In the genomic region with DNA sequence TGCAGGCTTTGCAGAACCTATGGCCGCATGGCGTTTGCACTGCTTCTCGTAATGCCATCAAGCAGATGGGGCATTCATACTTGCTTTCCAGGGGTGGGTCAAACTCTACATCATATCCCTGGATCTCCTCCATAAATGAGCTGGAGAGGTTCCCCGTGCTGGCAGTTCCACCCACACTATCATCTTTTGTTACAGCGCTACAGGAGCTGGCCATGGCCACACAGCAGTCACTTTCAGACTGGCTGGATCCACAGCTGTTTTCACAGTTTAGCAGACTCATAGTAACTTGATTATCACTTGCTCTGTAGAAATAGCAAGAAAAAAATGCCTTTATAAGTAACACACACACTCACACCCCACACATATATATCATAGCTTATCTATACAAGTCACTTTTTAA, we compare ENCODE assay signal across 13 cellular contexts. TPM values are rescaled to one million over a fixed set of nuclear protein-coding genes. Genes with fewer than 3 reads are reported as not detected.
DNase-seq lines count a peak whose midpoint lies in the region; ATAC-seq, FAIRE-seq and TF ChIP-seq lines count a peak whose summit lies in the region.
"Had no signal": no experiment of that assay in that cellular context is flagged by ENCODE, and none has a peak within 500 bp of the region (broad histone marks: within the 10 kb centered on the region; RNA-seq: fewer than 3 reads in every experiment).

No MANE protein-coding gene starts in this region.

- H3K4me1 Mint-ChIP-seq in glutamatergic neuron (ENCODE audit: low read depth, unreplicated experiment) (peaks cover 16% of the 10 kb centered on the region), nephron (peaks cover 57% of the 10 kb centered on the region)

- H3K4me2 ChIP-seq in A549 = peak overlapping the region; percentile 43; the same call in 1 of the 3 replicates
- peak overlapping the region; percentile 75 for H3K4me2 ChIP-seq in Loucy (ENCODE audit: low read depth, low read length, poor library complexity, severe bottlenecking)

- TF ChIP-seq RAD21 in A549 (conservative IDR thresholded peaks at IDR 0.05 in 1 of 2, IDR thresholded peaks at IDR 0.05 in 1 of 2) = no peak

- H3K36me3 Mint-ChIP-seq in glutamatergic neuron (ENCODE audit: unreplicated experiment) (peaks cover 3% of the 10 kb centered on the region), nephron (ENCODE audit: low read depth) (peaks cover 48% of the 10 kb centered on the region)

- H3K27me3 Mint-ChIP-seq in glutamatergic neuron (ENCODE audit: unreplicated experiment) (no peaks in the 10 kb centered on the region), nephron (ENCODE audit: low read depth) (no peaks in the 10 kb centered on the region)
- H3K27me3 Mint-ChIP-seq: stimulated activated memory B cell treated with anti-CD40 and anti-IgM and Interleukin-4, amounts not matched to agents 10 μg/mL and 1 μg/mL and 100 μg/mL, for 72 hours had no signal

- TF ChIP-seq CTCF in A549 (IDR thresholded peaks at IDR 0.05) (no peak), Loucy (conservative IDR thresholded peaks at IDR 0.05; ENCODE audit: low read length) (no peak), glutamatergic neuron (IDR thresholded peaks at IDR 0.05; ENCODE audit: partially characterized antibody, unreplicated experiment) (no peak), nephron (IDR thresholded peaks at IDR 0.05; ENCODE audit: unreplicated experiment in 3 of 3) (no peak), ovary (IDR thresholded peaks at IDR 0.05) (no peak)

- TF ChIP-seq EP300 in A549 (IDR thresholded peaks at IDR 0.05) (no peak), ovary (IDR thresholded peaks at IDR 0.05) (no peak)

- H4K20me1 ChIP-seq in Loucy (ENCODE audit: insufficient read depth, low read length, poor library complexity, severe bottlenecking) = peaks cover 25% of the 10 kb centered on the region

- CTCF ChIA-PET in A549 (lab: Yijun Ruan, JAX) = interaction anchor here (1.3 to 3.2 kb wide), 3 partner anchors 8 to 209 kb away, joined by 3 to 26 read pairs (median 14); partner anchors contain the start of gene TRAF6

- H3K27ac ChIP-seq in A549 = no peak overlapping the region
- H3K27ac ChIP-seq in ovary = no peak overlapping the region

- H3K4me3 ChIP-seq in A549 = no peak overlapping the region
- H3K4me3 ChIP-seq in Loucy (ENCODE audit: low read length, poor library complexity, severe bottlenecking) = no peak overlapping the region
- H3K4me3 ChIP-seq in ovary = no peak overlapping the region
- H3K4me3 ChIP-seq: mucosa of descending colon had no signal

- H3K4me1 ChIP-seq in A549 (peaks cover 16% of the 10 kb centered on the region), Loucy (ENCODE audit: insufficient read depth, low read length, poor library complexity, severe bottlenecking) (peaks cover 72% of the 10 kb centered on the region), ovary (ENCODE audit: insufficient read depth) (no peaks in the 10 kb centered on the region)

- H3K9me3 ChIP-seq in A549 = no peaks in the 10 kb centered on the region
- H3K9me3 ChIP-seq in Loucy (ENCODE audit: insufficient read depth, low read depth, low read length) = no peaks in the 10 kb centered on the region
- H3K9me3 ChIP-seq in ovary = no peaks in the 10 kb centered on the region
- H3K9me3 ChIP-seq: mucosa of descending colon had no signal

- intact Hi-C loops in ovary (cut with DNase I) = no loop called here

- H3K36me3 ChIP-seq in Loucy (ENCODE audit: insufficient read depth, low read length) (peaks cover 32% of the 10 kb centered on the region), ovary (no peaks in the 10 kb centered on the region)

- no peak for FAIRE-seq in A549 (lab: Jason Lieb, UNC)

- DNase-seq in A549 (ENCODE audit: low read depth in 1 of 2, low spot score in 1 of 2) = no peak
- DNase-seq in glutamatergic neuron = no peak
- no peak for DNase-seq in NCI-H2196 (lab: John Stamatoyannopoulos, UW; ENCODE audit: unreplicated experiment)
- no peak for DNase-seq in ovary
- no peak for DNase-seq in NCI-H146 treated with DMSO at 0.1 percent for 48 hours (lab: John Stamatoyannopoulos, UW; ENCODE audit: unreplicated experiment)
- DNase-seq: brain microvascular endothelial cell; effector memory CD4-positive, alpha-beta T cell; mucosa of descending colon; SHP77 treated with DMSO at 0.1 percent for 48 hours had no signal

- ATAC-seq in A549 = no peak
- ATAC-seq in GM19324 (IDR thresholded peaks at IDR 0.05; ENCODE audit: low FRiP score, unreplicated experiment) = no peak

- H3K9me3 Mint-ChIP-seq in glutamatergic neuron (ENCODE audit: unreplicated experiment) (peaks cover 1% of the 10 kb centered on the region), nephron (no peaks in the 10 kb centered on the region)
- H3K9me3 Mint-ChIP-seq: stimulated activated memory B cell treated with anti-CD40 and anti-IgM and Interleukin-4, amounts not matched to agents 10 μg/mL and 1 μg/mL and 100 μg/mL, for 72 hours had no signal

- no peaks in the 10 kb centered on the region for H3K9me2 ChIP-seq in Loucy (replicated peaks; ENCODE audit: low read depth, low read length)

- no peak overlapping the region for H2AFZ ChIP-seq in Loucy (ENCODE audit: low read length)

- 96% methylated on average over 5 of the region's 5 CpGs for WGBS in A549 (ENCODE audit: missing lambda C conversion rate)
- WGBS in ovary, 3 donors = 90 to 91% (median 90%) methylated on average over 5 of the region's 5 CpGs

- peaks cover 62% of the 10 kb centered on the region for H3K79me2 ChIP-seq in Loucy (ENCODE audit: insufficient read depth, low read length)

- POLR2A ChIA-PET in A549 (lab: Yijun Ruan, JAX) = no interaction called here

- TF ChIP-seq POLR2A in A549 (IDR thresholded peaks at IDR 0.05; ENCODE audit: low read length) (no peak), ovary (IDR thresholded peaks at IDR 0.05) (no peak)

- H3K9ac ChIP-seq in Loucy (ENCODE audit: low read depth, low read length, poor library complexity, severe bottlenecking) = peak overlapping the region; percentile 29

- H3K27ac Mint-ChIP-seq in glutamatergic neuron (ENCODE audit: unreplicated experiment) (peak overlapping the region; percentile 34), nephron (peak overlapping the region; percentile 15 to 69 (median 21))
- H3K27ac Mint-ChIP-seq: stimulated activated memory B cell treated with anti-CD40 and anti-IgM and Interleukin-4, amounts not matched to agents 10 μg/mL and 1 μg/mL and 100 μg/mL, for 72 hours had no signal

- peaks cover 13% of the 10 kb centered on the region; the same call in 1 of the 2 replicates for H3F3A ChIP-seq in Loucy (ENCODE audit: low read depth)

- H3K4me3 Mint-ChIP-seq in glutamatergic neuron (ENCODE audit: unreplicated experiment) = no peak overlapping the region
- H3K4me3 Mint-ChIP-seq in nephron = no peak overlapping the region
- H3K4me3 Mint-ChIP-seq: stimulated activated memory B cell treated with anti-CD40 and anti-IgM and Interleukin-4, amounts not matched to agents 10 μg/mL and 1 μg/mL and 100 μg/mL, for 72 hours had no signal

- H3K27me3 ChIP-seq in Loucy (ENCODE audit: insufficient read depth, low read length, poor library complexity, severe bottlenecking) (no peaks in the 10 kb centered on the region), ovary (no peaks in the 10 kb centered on the region)
- H3K27me3 ChIP-seq: brain microvascular endothelial cell had no signal

TF ChIP-seq in A549, 52 proteins besides CTCF, POLR2A, EP300 and RAD21:
- TF ChIP-seq ZSCAN20 (CRISPR knock-in tag; IDR thresholded peaks at IDR 0.05) = no peak
- TF ChIP-seq CBX8 (IDR thresholded peaks at IDR 0.05) = no peak
- no peak for TF ChIP-seq KDM5A (IDR thresholded peaks at IDR 0.05)
- no peak for TF ChIP-seq HEYL (CRISPR knock-in tag; IDR thresholded peaks at IDR 0.05)
- no peak for TF ChIP-seq NFE2L2 (conservative IDR thresholded peaks at IDR 0.05; ENCODE audit: low read length)
- TF ChIP-seq ESRRA (IDR thresholded peaks at IDR 0.05; ENCODE audit: borderline replicate concordance, low read length) = no peak
- TF ChIP-seq HES2 (IDR thresholded peaks at IDR 0.05) = no peak
- TF ChIP-seq EHMT2 (IDR thresholded peaks at IDR 0.05; ENCODE audit: low read depth) = no peak
TF ChIP-seq in A549: peak in this region for 0.

RNA-seq across cellular contexts. Expression of gene TRAF6, which starts 8.8 kb away (rescaled TPM):
- polyA plus RNA-seq in A549 (2011; rRNA removed) = 9.6 and 11.6 TPM in 2 replicates
- 2.5 and 3.6 TPM in 2 replicates for polyA plus RNA-seq in A549 (2012; cell fraction: cytosol; rRNA removed)
- polyA plus RNA-seq in A549 (2012; cell fraction: nucleus; rRNA removed) = 2.4 and 3.3 TPM in 2 replicates
- polyA plus RNA-seq in A549 (2017; fragmentation: RNase III; extraction: RNeasy Plus Mini Kit Qiagen cat#74134 plus additional on column Dnase treatment) = 4.3 to 4.9 TPM (median 4.6 TPM) in 3 replicates
- polyA minus RNA-seq in A549 (2011; rRNA and poly(A)+ RNA removed) = 11.5 and 11.6 TPM in 2 replicates
- total RNA-seq in glutamatergic neuron (ENCODE audit: unreplicated experiment) = 12.3 TPM
- total RNA-seq in ovary = 10 to 100 TPM in 6 of 7 donors, 1 to 10 TPM in 1; 8.7 to 16.4 (median 13.9) TPM
- polyA plus RNA-seq in ovary = 10 to 100 TPM in 1 of 2 donors, 1 to 10 TPM in 1; 4.9 to 18.2 TPM
